Comparison of ENCODE assay signal across 1 cellular context in genomic region chr9:133710661-133711427, GRCh38.
TF ChIP-seq lines count a peak whose summit lies in the region.

No MANE protein-coding gene starts in this region.

TF ChIP-seq in liver, 16 proteins besides CTCF, POLR2A, EP300 and RAD21 (continued from another document):
- TF ChIP-seq ATF3 (IDR thresholded peaks at IDR 0.05), result no peak
